ENCODE assay signal across 8 cellular contexts in genomic region chr6:109187399-109188114, GRCh38.
DNase-seq lines count a peak whose midpoint lies in the region; ATAC-seq and TF ChIP-seq lines count a peak whose summit lies in the region.

No MANE protein-coding gene starts in this region.

- H3K4me2 ChIP-seq in OCI-LY3 (ENCODE audit: low read length) = peak overlapping the region; percentile 22; the same call in 1 of the 2 replicates

- no peaks in the 10 kb centered on the region for H3K36me3 Mint-ChIP-seq in CD4-positive, CD25-positive, alpha-beta regulatory T cell
- H3K36me3 Mint-ChIP-seq in HFFc6 (ENCODE audit: low read depth) = peaks cover 11% of the 10 kb centered on the region

- peak; percentile 87 for TF ChIP-seq CTCF in HFFc6 (IDR thresholded peaks at IDR 0.05)
- peak; percentile 85 for TF ChIP-seq CTCF in OCI-LY3 (IDR thresholded peaks at IDR 0.05; ENCODE audit: low read depth, low read length)
- TF ChIP-seq CTCF in fibroblast of pulmonary artery (IDR thresholded peaks at IDR 0.05; ENCODE audit: low read length, missing control alignments) = peak; percentile 99
- peak in 1 of 3 donors; percentile 29 for TF ChIP-seq CTCF in omental fat pad (IDR thresholded peaks at IDR 0.05)
- peak; percentile 92 for TF ChIP-seq CTCF in thoracic aorta (IDR thresholded peaks at IDR 0.05)

- H3K27ac ChIP-seq in CD4-positive, CD25-positive, alpha-beta regulatory T cell (ENCODE audit: insufficient read depth, low read length, poor library complexity, severe bottlenecking) = no peak overlapping the region
- H3K27ac ChIP-seq in OCI-LY3 (ENCODE audit: low read length) (no peak overlapping the region), thoracic aorta (no peak overlapping the region)

- H3K4me1 Mint-ChIP-seq in CD4-positive, CD25-positive, alpha-beta regulatory T cell = no peaks in the 10 kb centered on the region
- H3K4me1 Mint-ChIP-seq in HFFc6 (ENCODE audit: low read depth) = peaks cover 6% of the 10 kb centered on the region

- peaks cover 21% of the 10 kb centered on the region for H3K27me3 ChIP-seq in CD4-positive, CD25-positive, alpha-beta regulatory T cell (ENCODE audit: control insufficient read depth, insufficient read depth, low read length)
- H3K27me3 ChIP-seq in OCI-LY3 (ENCODE audit: low read depth, low read length) (peaks cover 33% of the 10 kb centered on the region), thoracic aorta (replicated peaks; ENCODE audit: insufficient read depth) (no peaks in the 10 kb centered on the region)

- no peak overlapping the region for H2AFZ ChIP-seq in OCI-LY3 (ENCODE audit: low read depth, low read length)

- H3K27me3 Mint-ChIP-seq in CD4-positive, CD25-positive, alpha-beta regulatory T cell = peaks cover 42% of the 10 kb centered on the region
- peaks cover 21% of the 10 kb centered on the region; the same call in 1 of the 2 replicates for H3K27me3 Mint-ChIP-seq in HFFc6 (ENCODE audit: insufficient read depth)

- H3K9me3 Mint-ChIP-seq in CD4-positive, CD25-positive, alpha-beta regulatory T cell = peaks cover 0 to 13% (median 5%) of the 10 kb centered on the region in 7 donors
- peaks cover 22% of the 10 kb centered on the region for H3K9me3 Mint-ChIP-seq in HFFc6

- H3K36me3 ChIP-seq in CD4-positive, CD25-positive, alpha-beta regulatory T cell (ENCODE audit: control insufficient read depth, insufficient read depth, low read length) = no peaks in the 10 kb centered on the region
- H3K36me3 ChIP-seq in OCI-LY3 (replicated peaks; ENCODE audit: low read depth, low read length) (no peaks in the 10 kb centered on the region), thoracic aorta (no peaks in the 10 kb centered on the region)

- DNase-seq in CD4-positive, CD25-positive, alpha-beta regulatory T cell = peak; percentile 38 to 71 (median 59)
- DNase-seq in HFFc6 (no peak), fibroblast of pulmonary artery (ENCODE audit: low read depth) (peak; percentile 50), omental fat pad (ENCODE audit: low spot score) (no peak), thoracic aorta (ENCODE audit: low spot score) (no peak), ecto neural progenitor cell (ENCODE audit: low spot score) (no peak)
- DNase-seq in activated T-cell treated with anti-CD3 and anti-CD28 coated beads, Interleukin-2, amount 50 U/mL, for 1 hour = peak; percentile 72

- no peaks in the 10 kb centered on the region for H3K79me2 ChIP-seq in OCI-LY3 (ENCODE audit: low read length)

- H3K27ac Mint-ChIP-seq in CD4-positive, CD25-positive, alpha-beta regulatory T cell = no peak overlapping the region
- H3K27ac Mint-ChIP-seq in HFFc6 = no peak overlapping the region

- no peak overlapping the region for H3K4me3 ChIP-seq in CD4-positive, CD25-positive, alpha-beta regulatory T cell (ENCODE audit: low read depth, low read length)
- H3K4me3 ChIP-seq in OCI-LY3 (ENCODE audit: low read length) = no peak overlapping the region
- no peak overlapping the region for H3K4me3 ChIP-seq in fibroblast of pulmonary artery (replicated peaks; ENCODE audit: low read depth, low read length)
- H3K4me3 ChIP-seq in thoracic aorta = no peak overlapping the region

- no peaks in the 10 kb centered on the region for H4K20me1 ChIP-seq in OCI-LY3 (ENCODE audit: insufficient read depth, low read length)

- no peak overlapping the region for H3K9ac ChIP-seq in OCI-LY3 (ENCODE audit: low read length)

- peak; percentile 73 to 77 for ATAC-seq in CD4-positive, CD25-positive, alpha-beta regulatory T cell (ENCODE audit: low read depth in 2 of 2)
- ATAC-seq in omental fat pad (ENCODE audit: low FRiP score) (peak; percentile 75), thoracic aorta (ENCODE audit: insufficient number of reproducible peaks, low FRiP score, low read depth) (no peak)

- peaks cover 2 to 6% of the 10 kb centered on the region in 2 experiments for H3K9me3 ChIP-seq in CD4-positive, CD25-positive, alpha-beta regulatory T cell (ENCODE audit: control insufficient read depth in 2 of 2, low read length in 2 of 2)
- H3K9me3 ChIP-seq in OCI-LY3 (ENCODE audit: insufficient read depth, low read length) (no peaks in the 10 kb centered on the region), thoracic aorta (no peaks in the 10 kb centered on the region)

- H3K4me1 ChIP-seq in CD4-positive, CD25-positive, alpha-beta regulatory T cell (ENCODE audit: control insufficient read depth, insufficient read depth, low read length, poor library complexity, severe bottlenecking) = no peaks in the 10 kb centered on the region
- H3K4me1 ChIP-seq in OCI-LY3 (ENCODE audit: low read length) (peaks cover 20% of the 10 kb centered on the region), thoracic aorta (ENCODE audit: control insufficient read depth in 1 of 2, low read depth in 2 of 2) (peaks cover 3 to 9% of the 10 kb centered on the region in 2 donors)

- peak overlapping the region in 1 of 4 donors; percentile 28 for H3K4me3 Mint-ChIP-seq in CD4-positive, CD25-positive, alpha-beta regulatory T cell
- no peak overlapping the region for H3K4me3 Mint-ChIP-seq in HFFc6

Comparison
In these comparisons a context has a peak if more than half of its experiments do, and no peak if none do; other contexts are left out.
1. DNase-seq: peak in CD4-positive, CD25-positive, alpha-beta regulatory T cell (3 of 3), activated T-cell treated with anti-CD3 and anti-CD28 coated beads, Interleukin-2, amount 50 U/mL, for 1 hour (single experiment) and fibroblast of pulmonary artery (single experiment); none in HFFc6 (single experiment), omental fat pad (single experiment), thoracic aorta (single experiment) and ecto neural progenitor cell (single experiment).